ENCODE assay signal across 10 cellular contexts in the genomic region with DNA sequence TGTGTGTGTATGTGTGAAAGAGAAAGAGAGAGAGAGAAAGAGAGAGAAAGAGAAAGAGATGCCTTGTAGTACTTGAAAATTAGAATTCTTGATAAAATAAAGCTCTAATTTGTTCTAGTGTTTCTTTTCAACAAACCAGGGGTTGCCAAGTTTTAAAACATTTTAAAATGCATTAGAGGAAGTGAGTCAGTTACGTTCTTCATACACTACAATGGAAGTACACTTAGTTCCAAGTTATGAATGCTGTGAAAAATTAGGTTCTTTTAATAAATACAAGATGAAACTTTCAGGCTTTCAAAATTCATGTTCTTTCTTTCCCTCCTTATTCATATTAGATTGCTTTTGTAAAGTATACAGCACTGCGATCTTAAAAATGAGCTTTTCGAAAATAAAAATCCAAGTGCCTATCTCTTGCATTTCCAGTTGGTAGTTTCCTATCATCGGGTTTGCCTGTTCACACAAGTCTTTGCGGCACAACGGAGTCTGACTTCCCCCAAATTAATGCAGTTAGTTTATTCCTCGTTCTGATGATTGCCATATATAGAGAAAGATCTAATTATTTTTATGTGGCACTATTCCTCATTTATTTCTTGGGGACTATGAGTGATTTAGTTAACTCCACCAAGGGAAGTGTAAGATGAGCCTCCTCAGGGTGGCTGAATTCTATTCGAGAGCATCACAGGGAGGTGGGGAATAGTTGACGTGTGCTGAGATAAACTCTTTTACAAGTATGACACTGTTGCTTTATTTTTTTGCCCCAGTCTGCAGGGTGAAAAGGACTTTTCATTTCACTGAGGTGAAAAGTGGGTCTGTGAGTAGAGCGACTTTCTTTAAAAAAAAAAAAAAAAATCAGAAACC.
DNase-seq lines count a peak whose midpoint lies in the region; ATAC-seq and TF ChIP-seq lines count a peak whose summit lies in the region.
"Had no signal": no experiment of that assay in that cellular context is flagged by ENCODE, and none has a peak within 500 bp of the region (broad histone marks: within the 10 kb centered on the region; RNA-seq: fewer than 3 reads in every experiment).

No MANE protein-coding gene starts in this region.

- H3K9me2 ChIP-seq in Karpas-422 (replicated peaks; ENCODE audit: insufficient read depth, low read length) = no peaks in the 10 kb centered on the region

- H3K4me3 ChIP-seq in astrocyte of the spinal cord (ENCODE audit: low read depth, low read length) (peak overlapping the region; percentile 56), right atrium auricular region (peak overlapping the region; percentile 34 to 47), retinal pigment epithelial cell (ENCODE audit: low read length) (peak overlapping the region; percentile 30), Karpas-422 (ENCODE audit: low read length) (no peak overlapping the region)

- no peaks in the 10 kb centered on the region for H4K20me1 ChIP-seq in Karpas-422 (ENCODE audit: insufficient read depth, low read depth, low read length)

- TF ChIP-seq CTCF in astrocyte of the spinal cord (IDR thresholded peaks at IDR 0.05; ENCODE audit: low read depth, low read length) = no peak
- no peak for TF ChIP-seq CTCF in right atrium auricular region (IDR thresholded peaks at IDR 0.05)
- TF ChIP-seq CTCF in retinal pigment epithelial cell (conservative IDR thresholded peaks at IDR 0.05; ENCODE audit: low read depth, low read length) = no peak

- H3K36me3 ChIP-seq in right atrium auricular region (no peaks in the 10 kb centered on the region), Karpas-422 (ENCODE audit: insufficient read depth, low read length) (no peaks in the 10 kb centered on the region)

- no peaks in the 10 kb centered on the region for H3K79me2 ChIP-seq in Karpas-422 (ENCODE audit: low read length)

- DNase-seq in G401 (ENCODE audit: low spot score) (peak; percentile 24), astrocyte of the spinal cord (ENCODE audit: low read depth, low spot score) (peak; percentile 80), right atrium auricular region (ENCODE audit: low spot score) (no peak), retinal pigment epithelial cell (ENCODE audit: low read depth) (no peak), Karpas-422 (no peak), DMS153 treated with DMSO at 0.1 percent for 48 hours (lab: John Stamatoyannopoulos, UW; ENCODE audit: unreplicated experiment) (no peak), SKM-1 (lab: John Stamatoyannopoulos, UW; ENCODE audit: unreplicated experiment) (no peak)
- DNase-seq: occipital lobe, SW 1271 had no signal

- no peaks in the 10 kb centered on the region for H3K27me3 ChIP-seq in right atrium auricular region
- no peaks in the 10 kb centered on the region for H3K27me3 ChIP-seq in Karpas-422 (ENCODE audit: low read length)

- peaks cover 0 to 47% of the 10 kb centered on the region in 2 donors for H3K4me1 ChIP-seq in right atrium auricular region
- H3K4me1 ChIP-seq in Karpas-422 (ENCODE audit: low read length) = no peaks in the 10 kb centered on the region

- no peak overlapping the region for H3K4me2 ChIP-seq in Karpas-422 (ENCODE audit: low read depth, low read length, poor library complexity, severe bottlenecking)

- in situ Hi-C loops in G401 (cut with HindIII; ENCODE audit: low sequenced_read_pairs) = no loop called here
- in situ Hi-C loops in astrocyte of the spinal cord (cut with HindIII; ENCODE audit: low sequenced_read_pairs) = no loop called here

- no peak for ATAC-seq in HG03342 (IDR thresholded peaks at IDR 0.05; ENCODE audit: unreplicated experiment)

- H3K27ac ChIP-seq in right atrium auricular region (peak overlapping the region; percentile 67 to 79), Karpas-422 (ENCODE audit: low read length) (no peak overlapping the region)

- no peaks in the 10 kb centered on the region for H3K9me3 ChIP-seq in right atrium auricular region
- no peaks in the 10 kb centered on the region for H3K9me3 ChIP-seq in Karpas-422 (ENCODE audit: low read length)

- H2AFZ ChIP-seq in Karpas-422 (ENCODE audit: low read length) = no peak overlapping the region

- H3K9ac ChIP-seq in Karpas-422 (ENCODE audit: low read length) = no peak overlapping the region

Comparison
In these comparisons a context has a peak if more than half of its experiments do, and no peak if none do; other contexts are left out.
1. DNase-seq: peak in G401 (single experiment) and astrocyte of the spinal cord (single experiment); none in right atrium auricular region (single experiment), retinal pigment epithelial cell (single experiment), Karpas-422 (single experiment), DMS153 treated with DMSO at 0.1 percent for 48 hours (single experiment) and SKM-1 (single experiment).